In the genomic region with DNA sequence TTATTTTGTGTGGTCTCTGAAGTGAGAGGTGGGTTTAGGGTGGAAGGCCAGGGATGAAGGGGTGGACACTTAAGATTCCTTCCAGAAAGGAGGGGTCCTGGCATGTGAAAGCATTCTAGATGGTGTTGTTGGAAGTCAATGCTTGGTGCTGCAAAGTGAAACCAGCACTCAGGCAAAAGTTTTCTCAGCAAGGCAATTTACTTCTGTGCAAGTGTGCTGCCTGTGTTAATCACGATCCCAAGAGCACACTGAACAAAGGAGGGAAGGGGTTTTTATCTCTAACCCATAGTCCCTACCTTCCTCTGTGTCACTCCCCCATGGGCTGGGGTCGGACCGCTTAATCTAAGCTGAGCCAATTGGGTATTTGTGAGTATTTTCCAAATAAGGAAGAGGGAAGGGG, we compare ENCODE assay signal across 1 cellular context.
TF ChIP-seq lines count a peak whose summit lies in the region.

No MANE protein-coding gene starts in this region.

TF ChIP-seq in HEK293, 187 proteins besides CTCF, POLR2A, EP300 and RAD21 (continued from another document):
- TF ChIP-seq, protein P1, sequence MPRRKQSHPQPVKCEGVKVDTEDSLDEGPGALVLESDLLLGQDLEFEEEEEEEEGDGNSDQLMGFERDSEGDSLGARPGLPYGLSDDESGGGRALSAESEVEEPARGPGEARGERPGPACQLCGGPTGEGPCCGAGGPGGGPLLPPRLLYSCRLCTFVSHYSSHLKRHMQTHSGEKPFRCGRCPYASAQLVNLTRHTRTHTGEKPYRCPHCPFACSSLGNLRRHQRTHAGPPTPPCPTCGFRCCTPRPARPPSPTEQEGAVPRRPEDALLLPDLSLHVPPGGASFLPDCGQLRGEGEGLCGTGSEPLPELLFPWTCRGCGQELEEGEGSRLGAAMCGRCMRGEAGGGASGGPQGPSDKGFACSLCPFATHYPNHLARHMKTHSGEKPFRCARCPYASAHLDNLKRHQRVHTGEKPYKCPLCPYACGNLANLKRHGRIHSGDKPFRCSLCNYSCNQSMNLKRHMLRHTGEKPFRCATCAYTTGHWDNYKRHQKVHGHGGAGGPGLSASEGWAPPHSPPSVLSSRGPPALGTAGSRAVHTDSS (tag by site-specific recombination; IDR thresholded peaks at IDR 0.05): no peak
- no peak for TF ChIP-seq ZNF174 (tag by site-specific recombination; IDR thresholded peaks at IDR 0.05)
TF ChIP-seq in HEK293: peak in this region for 4.
